ENCODE assay signal across 8 cellular contexts in the genomic region with DNA sequence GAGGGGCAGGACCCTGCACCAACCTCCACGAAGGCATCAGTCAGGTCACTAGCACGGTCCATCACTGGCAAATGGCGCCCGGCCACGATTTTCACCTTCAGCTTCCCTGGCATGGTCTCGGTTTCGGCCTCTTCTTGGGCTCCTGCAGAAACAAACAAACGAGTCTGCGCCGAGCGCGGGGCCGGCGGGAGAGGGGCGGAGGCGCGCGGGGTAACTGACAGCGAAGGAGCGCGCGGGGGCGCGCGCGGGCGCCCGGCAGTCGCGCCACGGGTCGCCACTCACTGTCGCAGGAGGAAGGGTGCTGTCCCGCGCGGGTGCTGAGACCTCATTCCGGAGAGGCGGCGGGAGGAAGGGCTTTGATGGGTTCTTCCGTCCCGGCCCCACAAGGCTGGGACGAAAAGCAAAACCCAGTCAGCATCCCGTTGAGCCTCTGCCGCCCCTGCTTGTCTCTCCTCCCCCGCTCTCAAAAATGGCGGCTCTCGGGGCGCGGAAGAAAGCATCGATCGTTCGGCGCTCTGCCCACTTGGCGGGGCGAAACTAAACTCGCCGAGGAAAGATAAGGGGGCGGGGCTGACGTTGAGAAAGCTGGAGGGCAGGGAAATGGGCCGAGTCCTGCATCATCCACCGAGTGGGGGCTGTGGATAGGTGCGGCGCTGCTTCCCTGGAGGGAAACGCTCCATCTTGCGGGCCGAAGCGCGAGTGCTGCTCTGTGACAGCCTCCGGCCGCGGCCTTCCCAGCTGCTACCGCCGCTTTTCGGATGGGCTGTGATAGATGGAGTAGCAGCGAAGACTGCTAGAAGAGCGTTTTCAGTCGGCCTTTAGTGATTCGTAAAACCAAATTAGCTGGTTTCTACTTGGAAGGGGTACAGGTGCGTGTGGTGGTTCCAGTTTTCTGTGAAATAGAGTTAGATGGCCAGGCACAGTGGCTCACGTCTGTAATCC. TPM values are rescaled to one million over a fixed set of nuclear protein-coding genes. Genes with fewer than 3 reads are reported as not detected.
DNase-seq lines count a peak whose midpoint lies in the region; ATAC-seq and TF ChIP-seq lines count a peak whose summit lies in the region.

Gene C2CD5 (minus strand): TSS at position 505 of the 942 bp plus-strand sequence. CDS start 392 bp downstream, at position 113.

- POLR2A ChIA-PET in GM10248 (lab: Yijun Ruan, JAX), result no interaction called here

- no peaks in the 10 kb centered on the region for H4K20me1 ChIP-seq in osteoblast (ENCODE audit: insufficient read depth, low read length)

- H3K4me1 ChIP-seq in osteoblast (ENCODE audit: insufficient read depth, low read length) (peaks cover 9% of the 10 kb centered on the region), thoracic aorta (ENCODE audit: control insufficient read depth in 1 of 2, low read depth in 2 of 2) (peaks cover 7 to 34% of the 10 kb centered on the region in 2 donors)

- no peaks in the 10 kb centered on the region; the same call in 1 of the 2 replicates for H3K27me3 Mint-ChIP-seq in HFFc6 (ENCODE audit: insufficient read depth)

- H3K9me3 ChIP-seq in osteoblast (ENCODE audit: low read depth, low read length), result no peaks in the 10 kb centered on the region
- no peaks in the 10 kb centered on the region for H3K9me3 ChIP-seq in thoracic aorta

- peaks cover 36% of the 10 kb centered on the region for H3K4me1 Mint-ChIP-seq in HFFc6 (ENCODE audit: low read depth)

- H3K27ac Mint-ChIP-seq in HFFc6, result peak within 1 kb of the TSS; percentile 91
- H3K27ac Mint-ChIP-seq in activated naive CD4-positive, alpha-beta T cell treated with anti-CD3 and anti-CD28 coated beads, Interleukin-2, amount 50 U/mL, for 72 hours, result peak within 1 kb of the TSS; percentile 97 to 98

- no peaks in the 10 kb centered on the region for H3K9me3 Mint-ChIP-seq in HFFc6
- no peaks in the 10 kb centered on the region for H3K9me3 Mint-ChIP-seq in activated naive CD4-positive, alpha-beta T cell treated with anti-CD3 and anti-CD28 coated beads, Interleukin-2, amount 50 U/mL, for 72 hours

- peak within 1 kb of the TSS; percentile 95 for H3K4me3 ChIP-seq in osteoblast (ENCODE audit: insufficient read depth, low read length)
- peak within 1 kb of the TSS; percentile 87 for H3K4me3 ChIP-seq in thoracic aorta

- TF ChIP-seq CTCF in GM10248 (IDR thresholded peaks at IDR 0.05; ENCODE audit: control extremely low read depth, extremely low read depth, low read depth, missing control alignments) (peak; percentile 51), HFFc6 (IDR thresholded peaks at IDR 0.05) (peak; percentile 50), osteoblast (IDR thresholded peaks at IDR 0.05; ENCODE audit: extremely low read depth, low read depth, low read length) (no peak), thoracic aorta (IDR thresholded peaks at IDR 0.05) (peak; percentile 31)

- peaks cover 36% of the 10 kb centered on the region for H3K79me2 ChIP-seq in osteoblast (ENCODE audit: insufficient read depth, low read length)

- H3K27me3 ChIP-seq in osteoblast (ENCODE audit: insufficient read depth, low read length), result no peaks in the 10 kb centered on the region
- no peaks in the 10 kb centered on the region for H3K27me3 ChIP-seq in thoracic aorta (replicated peaks; ENCODE audit: insufficient read depth)

- H3K4me2 ChIP-seq in osteoblast (ENCODE audit: insufficient read depth, low read length), result peak within 1 kb of the TSS; percentile 99

- ATAC-seq in SK-N-SH treated with all-trans-retinoic acid at 6 μM for 48 hours, result peak; percentile 94
- peak; percentile 78 to 90 for ATAC-seq in activated naive CD4-positive, alpha-beta T cell treated with anti-CD3 and anti-CD28 coated beads, Interleukin-2, amount 50 U/mL, for 72 hours
- ATAC-seq in thoracic aorta (ENCODE audit: insufficient number of reproducible peaks, low FRiP score, low read depth), result peak; percentile 96

- no peaks in the 10 kb centered on the region for H3K36me3 ChIP-seq in osteoblast (ENCODE audit: insufficient read depth, low read length)
- no peaks in the 10 kb centered on the region for H3K36me3 ChIP-seq in thoracic aorta

- peak within 1 kb of the TSS; percentile 97 for H2AFZ ChIP-seq in osteoblast (ENCODE audit: low read length)

- peak within 1 kb of the TSS; percentile 97 for H3K4me3 Mint-ChIP-seq in HFFc6

- CTCF ChIA-PET in GM10248 (lab: Yijun Ruan, JAX), result interaction anchor here (0.7 to 2.1 kb wide), 12 partner anchors 9 to 130 kb away, joined by 3 to 15 read pairs (median 4); no protein-coding TSS in a partner anchor

- DNase-seq in GM10248 (ENCODE audit: extremely low spot score) (peak; percentile 91), HFFc6 (peak; percentile 96), NAMALWA (ENCODE audit: low spot score) (peak; percentile 97), glomerular visceral epithelial cell (ENCODE audit: extremely low spot score) (peak; percentile 95), osteoblast (ENCODE audit: insufficient read length, low spot score, missing footprints) (peak; percentile 96), thoracic aorta (ENCODE audit: low spot score) (peak; percentile 92)
- peak; percentile 89 for DNase-seq in activated naive CD4-positive, alpha-beta T cell treated with anti-CD3 and anti-CD28 coated beads, Interleukin-2, amount 50 U/mL, for 72 hours (ENCODE audit: low spot score in 2 of 2)

- H3K36me3 Mint-ChIP-seq in HFFc6 (ENCODE audit: low read depth), result peaks cover 20% of the 10 kb centered on the region
- H3K36me3 Mint-ChIP-seq in activated naive CD4-positive, alpha-beta T cell treated with anti-CD3 and anti-CD28 coated beads, Interleukin-2, amount 50 U/mL, for 72 hours, result peaks cover 17 to 39% of the 10 kb centered on the region in 2 donors

- H3K27ac ChIP-seq in osteoblast (ENCODE audit: low read depth, low read length) (peak within 1 kb of the TSS; percentile 83), thoracic aorta (peak within 1 kb of the TSS; percentile 85 to 90)

TF ChIP-seq in SK-N-SH treated with all-trans-retinoic acid at 6 μM for 48 hours, 23 proteins besides CTCF, POLR2A, EP300 and RAD21:
- TF ChIP-seq GLIS3 (CRISPR knock-in tag; IDR thresholded peaks at IDR 0.05), result peak; percentile 80; the same call in 1 of the 2 replicates
- TF ChIP-seq, protein P1, sequence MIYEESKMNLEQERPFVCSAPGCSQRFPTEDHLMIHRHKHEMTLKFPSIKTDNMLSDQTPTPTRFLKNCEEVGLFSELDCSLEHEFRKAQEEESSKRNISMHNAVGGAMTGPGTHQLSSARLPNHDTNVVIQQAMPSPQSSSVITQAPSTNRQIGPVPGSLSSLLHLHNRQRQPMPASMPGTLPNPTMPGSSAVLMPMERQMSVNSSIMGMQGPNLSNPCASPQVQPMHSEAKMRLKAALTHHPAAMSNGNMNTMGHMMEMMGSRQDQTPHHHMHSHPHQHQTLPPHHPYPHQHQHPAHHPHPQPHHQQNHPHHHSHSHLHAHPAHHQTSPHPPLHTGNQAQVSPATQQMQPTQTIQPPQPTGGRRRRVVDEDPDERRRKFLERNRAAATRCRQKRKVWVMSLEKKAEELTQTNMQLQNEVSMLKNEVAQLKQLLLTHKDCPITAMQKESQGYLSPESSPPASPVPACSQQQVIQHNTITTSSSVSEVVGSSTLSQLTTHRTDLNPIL (CRISPR knock-in tag; IDR thresholded peaks at IDR 0.05; ENCODE audit: low read depth), result no peak
- TF ChIP-seq, protein P2, sequence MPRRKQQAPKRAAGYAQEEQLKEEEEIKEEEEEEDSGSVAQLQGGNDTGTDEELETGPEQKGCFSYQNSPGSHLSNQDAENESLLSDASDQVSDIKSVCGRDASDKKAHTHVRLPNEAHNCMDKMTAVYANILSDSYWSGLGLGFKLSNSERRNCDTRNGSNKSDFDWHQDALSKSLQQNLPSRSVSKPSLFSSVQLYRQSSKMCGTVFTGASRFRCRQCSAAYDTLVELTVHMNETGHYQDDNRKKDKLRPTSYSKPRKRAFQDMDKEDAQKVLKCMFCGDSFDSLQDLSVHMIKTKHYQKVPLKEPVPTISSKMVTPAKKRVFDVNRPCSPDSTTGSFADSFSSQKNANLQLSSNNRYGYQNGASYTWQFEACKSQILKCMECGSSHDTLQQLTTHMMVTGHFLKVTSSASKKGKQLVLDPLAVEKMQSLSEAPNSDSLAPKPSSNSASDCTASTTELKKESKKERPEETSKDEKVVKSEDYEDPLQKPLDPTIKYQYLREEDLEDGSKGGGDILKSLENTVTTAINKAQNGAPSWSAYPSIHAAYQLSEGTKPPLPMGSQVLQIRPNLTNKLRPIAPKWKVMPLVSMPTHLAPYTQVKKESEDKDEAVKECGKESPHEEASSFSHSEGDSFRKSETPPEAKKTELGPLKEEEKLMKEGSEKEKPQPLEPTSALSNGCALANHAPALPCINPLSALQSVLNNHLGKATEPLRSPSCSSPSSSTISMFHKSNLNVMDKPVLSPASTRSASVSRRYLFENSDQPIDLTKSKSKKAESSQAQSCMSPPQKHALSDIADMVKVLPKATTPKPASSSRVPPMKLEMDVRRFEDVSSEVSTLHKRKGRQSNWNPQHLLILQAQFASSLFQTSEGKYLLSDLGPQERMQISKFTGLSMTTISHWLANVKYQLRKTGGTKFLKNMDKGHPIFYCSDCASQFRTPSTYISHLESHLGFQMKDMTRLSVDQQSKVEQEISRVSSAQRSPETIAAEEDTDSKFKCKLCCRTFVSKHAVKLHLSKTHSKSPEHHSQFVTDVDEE (CRISPR knock-in tag; IDR thresholded peaks at IDR 0.05), result peak; percentile 34; the same call in 1 of the 2 replicates
- TF ChIP-seq CSDC2 (CRISPR knock-in tag; IDR thresholded peaks at IDR 0.05), result peak; percentile 92; the same call in 1 of the 2 replicates
- peak; percentile 69; the same call in 1 of the 2 replicates for TF ChIP-seq ZFP3 (CRISPR knock-in tag; IDR thresholded peaks at IDR 0.05)
- no peak for TF ChIP-seq ARNTL (CRISPR knock-in tag; IDR thresholded peaks at IDR 0.05; ENCODE audit: borderline replicate concordance, low read depth)

RNA-seq across cellular contexts. Expression of gene C2CD5, which starts in this region (rescaled TPM):
- total RNA-seq in HFFc6 (2021; fragmentation: NEBNext Ultra II Directional; extraction: Animal tissue kit (Norgen Biotek cat#: 25700)), result 10 to 100 TPM; 17.7 to 23.1 (median 20.7) TPM
- 10 to 100 TPM; 26.7 to 34.3 TPM for total RNA-seq in activated naive CD4-positive, alpha-beta T cell treated with anti-CD3 and anti-CD28 coated beads, Interleukin-2, amount 50 U/mL, for 72 hours
- 22.1 and 25.0 TPM in 2 replicates for total RNA-seq in osteoblast
- 10 to 100 TPM; 41.3 to 60.0 TPM for total RNA-seq in thoracic aorta

Comparison
In these comparisons a context has a peak if more than half of its experiments do, and no peak if none do; other contexts are left out.
1. Peak in every context shown above with its lines: DNase-seq, ATAC-seq, H3K4me3 ChIP-seq and H3K27ac ChIP-seq.